ENCODE assay signal across 8 cellular contexts in the genomic region with DNA sequence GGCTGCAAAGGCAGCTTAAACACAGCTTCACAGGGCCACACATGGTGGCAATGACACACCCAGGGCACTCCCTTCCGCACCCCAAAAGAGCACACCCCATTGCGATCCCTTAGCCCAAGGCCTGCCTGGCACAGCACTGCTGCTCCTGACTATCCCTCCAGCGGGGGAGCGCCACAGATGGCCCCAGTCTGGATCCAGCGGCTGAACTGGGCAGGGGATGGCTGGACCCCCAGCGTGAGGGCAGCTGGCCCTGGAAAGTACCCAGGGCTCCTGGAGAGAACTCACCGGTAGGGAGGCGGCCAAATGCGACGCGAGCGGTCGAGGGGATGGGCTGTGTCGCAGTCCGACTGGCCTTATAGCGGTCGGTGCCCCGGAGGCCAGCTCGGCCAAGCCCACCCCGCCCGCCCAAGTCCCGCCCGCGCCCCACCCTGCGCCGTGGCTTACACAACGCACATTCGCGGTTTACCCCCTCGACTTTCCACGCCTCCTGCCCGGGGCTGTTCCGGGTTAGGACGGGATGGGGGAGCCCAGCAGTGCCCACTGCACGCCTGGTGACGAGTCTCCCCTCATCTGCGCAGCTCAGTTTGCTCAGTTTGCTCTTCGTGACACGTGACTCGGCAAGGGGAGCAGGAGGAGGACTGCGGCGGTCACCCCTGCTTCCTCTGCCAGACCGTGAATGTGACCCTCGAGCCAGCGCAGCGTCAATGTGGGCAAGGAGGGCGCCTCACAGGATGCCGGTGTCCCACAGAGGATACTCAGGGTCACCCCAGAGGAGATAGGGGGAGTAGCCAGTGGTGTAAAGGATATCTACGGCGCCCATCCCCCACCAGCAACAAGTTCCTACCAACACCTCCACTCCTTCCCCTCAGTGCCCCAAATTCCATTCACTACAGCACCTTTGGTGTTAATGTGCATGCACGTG. TPM values are rescaled to one million over a fixed set of nuclear protein-coding genes. Genes with fewer than 3 reads are reported as not detected.
DNase-seq lines count a peak whose midpoint lies in the region; ATAC-seq and TF ChIP-seq lines count a peak whose summit lies in the region.

S100A6 (minus strand) TSS at position 328 of the 922 bp plus-strand sequence. CDS start 652 bp downstream, outside the sequence.

- peak within 1 kb of the TSS; percentile 10 for H3K4me3 ChIP-seq in ectodermal cell (ENCODE audit: insufficient read depth, low read depth, low read length)
- H3K4me3 ChIP-seq in lower lobe of right lung, result peak within 1 kb of the TSS; percentile 98

- DNase-seq in AG08395 (ENCODE audit: low spot score), result peak; percentile 92
- peak; percentile 85 for DNase-seq in NCI-H748 (lab: John Stamatoyannopoulos, UW; ENCODE audit: unreplicated experiment)
- DNase-seq in activated CD8-positive, alpha-beta memory T cell treated with anti-CD3 and anti-CD28 coated beads for 4 hours (ENCODE audit: low read depth in 2 of 2), result peak; percentile 67 to 72
- DNase-seq in lower lobe of right lung, result peak; percentile 96
- peak; percentile 72 to 81 for DNase-seq in stimulated activated CD4-positive, alpha-beta T cell treated with anti-CD3 and anti-CD28 coated beads, Interleukin-4, amount 100 ng/mL, for 4 hours

- H3K9me3 ChIP-seq in ectodermal cell (ENCODE audit: control insufficient read depth, low read length) (no peaks in the 10 kb centered on the region), lower lobe of right lung (no peaks in the 10 kb centered on the region)

- H3K4me1 ChIP-seq in ectodermal cell (ENCODE audit: control insufficient read depth, insufficient read depth, low read length), result peaks cover 18% of the 10 kb centered on the region
- peaks cover 55% of the 10 kb centered on the region for H3K4me1 ChIP-seq in lower lobe of right lung

- H3K36me3 ChIP-seq in ectodermal cell (ENCODE audit: control insufficient read depth, insufficient read depth, low read length) (no peaks in the 10 kb centered on the region), lower lobe of right lung (peaks cover 12% of the 10 kb centered on the region)

- H3K27ac ChIP-seq in ectodermal cell (ENCODE audit: insufficient read depth, low read depth, low read length, poor library complexity, severe bottlenecking), result no peak within 1 kb of the TSS
- peak within 1 kb of the TSS; percentile 100 for H3K27ac ChIP-seq in lower lobe of right lung

- ATAC-seq in GM21447 (IDR thresholded peaks at IDR 0.05; ENCODE audit: unreplicated experiment) (peak; percentile 49), lower lobe of right lung (peak; percentile 87 to 92), HG02623 (IDR thresholded peaks at IDR 0.05; ENCODE audit: unreplicated experiment) (no peak)

- intact Hi-C loops in lower lobe of right lung (cut with DNase I), result no loop called here

- H3K27me3 ChIP-seq in ectodermal cell (ENCODE audit: control insufficient read depth, insufficient read depth, low read length, poor library complexity, severe bottlenecking), result peaks cover 4% of the 10 kb centered on the region
- H3K27me3 ChIP-seq in lower lobe of right lung (ENCODE audit: low read depth), result no peaks in the 10 kb centered on the region

- WGBS in ectodermal cell, 2 experiments, result 64 to 67% methylated on average over 51 of the region's 51 CpGs

- TF ChIP-seq CTCF in lower lobe of right lung (IDR thresholded peaks at IDR 0.05), result no peak

RNA-seq across cellular contexts. Expression of gene S100A6, which starts in this region (rescaled TPM):
- polyA plus RNA-seq in ectodermal cell (2013, experiment 1 of 4), result 18.3 TPM
- polyA plus RNA-seq in ectodermal cell (2013, experiment 2 of 4), result 15.7 TPM
- polyA plus RNA-seq in ectodermal cell (2013, experiment 3 of 4), result 23.8 TPM
- 24.5 TPM for polyA plus RNA-seq in ectodermal cell (2013, experiment 4 of 4)
- 1,109 TPM for total RNA-seq in lower lobe of right lung
